Comparison of ENCODE assay signal across 2 cellular contexts in genomic region chr3:52289338-52289746, GRCh38.
TF ChIP-seq lines count a peak whose summit lies in the region.

No MANE protein-coding gene starts in this region.

TF ChIP-seq in A549, 52 proteins besides CTCF, POLR2A, EP300 and RAD21:
- TF ChIP-seq SMC3 (IDR thresholded peaks at IDR 0.05) = no peak
- no peak for TF ChIP-seq RCOR1 (IDR thresholded peaks at IDR 0.05; ENCODE audit: low read depth, low read length)
- TF ChIP-seq PHF8 (IDR thresholded peaks at IDR 0.05; ENCODE audit: borderline replicate concordance, low read depth) = no peak
- TF ChIP-seq RFX5 (IDR thresholded peaks at IDR 0.05) = no peak
- no peak for TF ChIP-seq JUNB (IDR thresholded peaks at IDR 0.05)
- no peak for TF ChIP-seq ZNF302 (CRISPR knock-in tag; IDR thresholded peaks at IDR 0.05)

TF ChIP-seq in HCT116, 20 proteins besides CTCF, POLR2A, EP300 and RAD21:
- no peak for TF ChIP-seq POLR2AphosphoS5 (IDR thresholded peaks at IDR 0.05; ENCODE audit: low read depth, low read length)
- no peak for TF ChIP-seq EZH2phosphoT487 (IDR thresholded peaks at IDR 0.05; ENCODE audit: borderline replicate concordance)
- no peak for TF ChIP-seq ZBTB33 (IDR thresholded peaks at IDR 0.05; ENCODE audit: extremely low read depth, insufficient replicate concordance, low read length)
- TF ChIP-seq REST (IDR thresholded peaks at IDR 0.05; ENCODE audit: low read depth) = no peak
- no peak for TF ChIP-seq SRF (IDR thresholded peaks at IDR 0.05; ENCODE audit: low read depth)
- no peak for TF ChIP-seq TCF7L2 (IDR thresholded peaks at IDR 0.05; ENCODE audit: borderline replicate concordance, extremely low read depth, insufficient read depth, insufficient read length)
- TF ChIP-seq ZFX (IDR thresholded peaks at IDR 0.05) = no peak
- no peak for TF ChIP-seq MAX (IDR thresholded peaks at IDR 0.05)
- TF ChIP-seq EGR1 (IDR thresholded peaks at IDR 0.05; ENCODE audit: low read depth) = no peak
